ENCODE assay signal across 14 cellular contexts in the genomic region with DNA sequence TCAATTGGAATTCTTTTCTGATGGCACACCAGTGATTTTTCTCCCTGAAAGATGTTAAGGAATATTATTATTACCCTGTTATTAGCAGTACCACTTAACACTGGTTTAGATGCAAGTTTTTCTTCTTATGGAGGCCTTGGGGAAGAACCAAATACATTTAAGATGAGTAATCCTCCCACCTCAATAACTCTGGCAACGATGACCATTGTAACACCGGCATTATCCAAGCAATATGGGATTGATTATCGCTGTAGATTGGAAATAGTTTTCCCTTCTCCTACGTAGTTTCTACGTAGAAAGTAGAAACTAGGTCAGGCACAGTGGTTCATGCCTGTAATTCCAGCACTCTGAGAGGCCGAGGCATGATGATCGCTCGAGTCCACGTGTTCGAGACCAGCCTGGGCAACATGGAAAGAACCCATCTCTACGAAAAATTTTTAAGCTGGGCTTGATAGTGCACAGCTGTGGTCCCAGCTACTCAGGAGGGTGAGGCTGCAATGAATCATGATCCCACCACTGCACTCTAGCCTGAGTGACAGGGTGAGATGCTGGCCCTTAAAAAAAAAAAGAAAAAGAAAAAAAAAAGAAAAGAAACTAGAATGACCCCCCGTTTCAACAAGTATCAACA. TPM values are rescaled to one million over a fixed set of nuclear protein-coding genes. Genes with fewer than 3 reads are reported as not detected.
DNase-seq lines count a peak whose midpoint lies in the region; ATAC-seq and TF ChIP-seq lines count a peak whose summit lies in the region.
"Had no signal": no experiment of that assay in that cellular context is flagged by ENCODE, and none has a peak within 500 bp of the region (broad histone marks: within the 10 kb centered on the region; RNA-seq: fewer than 3 reads in every experiment).

No MANE protein-coding gene starts in this region.

- H3K27ac Mint-ChIP-seq in endodermal cell, result peak overlapping the region; percentile 65
- H3K27ac Mint-ChIP-seq: nephron had no signal

- no peaks in the 10 kb centered on the region for H3K27me3 ChIP-seq in PC-9 (ENCODE audit: insufficient read depth, low read depth)
- H3K27me3 ChIP-seq in endodermal cell (ENCODE audit: control insufficient read depth, insufficient read depth, low read length, poor library complexity, severe bottlenecking), result no peaks in the 10 kb centered on the region

- no peaks in the 10 kb centered on the region for H3K9me2 ChIP-seq in PC-9 (ENCODE audit: insufficient read depth)

- intact Hi-C loops in PC-9 (cut with micrococcal nuclease; ENCODE audit: unreplicated experiment), result no loop called here

- H3K4me2 ChIP-seq in PC-9, result peak overlapping the region; percentile 70

- H3F3A ChIP-seq in PC-9 (ENCODE audit: insufficient read depth, low read depth), result peaks cover 58% of the 10 kb centered on the region

- TF ChIP-seq CTCF in AG09309 (IDR thresholded peaks at IDR 0.05; ENCODE audit: control insufficient read depth, insufficient read depth, low read depth, low read length, missing control alignments), result no peak
- TF ChIP-seq CTCF in PC-9 (conservative IDR thresholded peaks at IDR 0.05), result no peak
- no peak for TF ChIP-seq CTCF in endodermal cell (conservative IDR thresholded peaks at IDR 0.05)

- H3K9me3 ChIP-seq in PC-9 (ENCODE audit: insufficient read depth, low read depth) (no peaks in the 10 kb centered on the region), endodermal cell (ENCODE audit: control insufficient read depth, low read length) (peaks cover 11% of the 10 kb centered on the region)

- peaks cover 7% of the 10 kb centered on the region; the same call in 1 of the 2 replicates for H4K20me1 ChIP-seq in PC-9 (ENCODE audit: insufficient read depth)

- WGBS in endodermal cell (ENCODE audit: insufficient coverage in 1 of 2, insufficient read length in 1 of 2), 2 experiments, result 95 to 98% methylated on average over 10 to 12 of the region's 12 CpGs

- peaks cover 20% of the 10 kb centered on the region for H3K9me3 Mint-ChIP-seq in endodermal cell

- POLR2A ChIA-PET in PC-9 (lab: Charles Lee; ENCODE audit: unreplicated experiment), result no interaction called here

- H3K4me3 ChIP-seq in AG09309 (ENCODE audit: control insufficient read depth, low read depth, low read length) (no peak overlapping the region), PC-9 (peak overlapping the region; percentile 31; the same call in 1 of the 2 replicates), endodermal cell (ENCODE audit: low read length) (no peak overlapping the region)

- H3K36me3 Mint-ChIP-seq in endodermal cell (ENCODE audit: low read depth), result peaks cover 38% of the 10 kb centered on the region

- BruUV-seq in PC-9 (replicated peaks; lab: Mats Ljungman, UMichigan), result TSS peak; percentile 50

- no peaks in the 10 kb centered on the region for H3K27me3 Mint-ChIP-seq in endodermal cell (ENCODE audit: insufficient read depth)

- peaks cover 20% of the 10 kb centered on the region for H3K4me1 Mint-ChIP-seq in endodermal cell

- H3K9ac ChIP-seq in endodermal cell (ENCODE audit: extremely low read depth, low read length, poor library complexity, severe bottlenecking), result no peak overlapping the region

- DNase-seq in AG09309 (ENCODE audit: low read depth), result peak; percentile 95
- no peak for DNase-seq in PC-9
- DNase-seq in endodermal cell, result no peak
- peak; percentile 78 for DNase-seq in non-pigmented ciliary epithelial cell (ENCODE audit: low read depth)
- no peak for DNase-seq in iPS-NIHi11 (ENCODE audit: low spot score)
- DNase-seq in DMS153 (lab: John Stamatoyannopoulos, UW), result no peak
- DNase-seq: amygdala; NCI-H1417 treated with DMSO at 0.1 percent for 48 hours; stimulated activated CD4-positive, alpha-beta T cell treated with anti-CD3 and anti-CD28 coated beads, Interleukin-4, amount 100 ng/mL, for 1 hour; substantia nigra had no signal

- no peak for ATAC-seq in HG02970 (IDR thresholded peaks at IDR 0.05; ENCODE audit: low FRiP score, unreplicated experiment)
- no peak for ATAC-seq in GM19463 (IDR thresholded peaks at IDR 0.05; ENCODE audit: unreplicated experiment)

- peaks cover 78% of the 10 kb centered on the region for H3K79me2 ChIP-seq in PC-9 (ENCODE audit: low read depth)

- H3K27ac ChIP-seq in PC-9, result peak overlapping the region; percentile 82
- H3K27ac ChIP-seq in endodermal cell (ENCODE audit: low read depth, low read length), result no peak overlapping the region
- H3K27ac ChIP-seq: C4-2B had no signal

- 0 out of 2 replicates have a peak, but pooled peaks cover 7% of the 10 kb centered on the region for H3K36me3 ChIP-seq in PC-9 (ENCODE audit: low read depth)
- H3K36me3 ChIP-seq in endodermal cell (ENCODE audit: control insufficient read depth, insufficient read depth, low read length), result peaks cover 45% of the 10 kb centered on the region

- no peak overlapping the region for H3K4me3 Mint-ChIP-seq in endodermal cell
- H3K4me3 Mint-ChIP-seq: nephron had no signal

- H3K4me1 ChIP-seq in PC-9 (replicated peaks; ENCODE audit: insufficient read depth) (peaks cover 43% of the 10 kb centered on the region), endodermal cell (ENCODE audit: control insufficient read depth, insufficient read depth, low read length) (peaks cover 11% of the 10 kb centered on the region)

- CTCF ChIA-PET in PC-9 (lab: Charles Lee), result no interaction called here

- H2AFZ ChIP-seq in PC-9, result no peak overlapping the region

RNA-seq across cellular contexts. Expression of gene PACSIN2, which starts 45.5 kb away (rescaled TPM):
- total RNA-seq in PC-9 (2021) (102 and 103 TPM in 2 replicates), endodermal cell (10 to 100 TPM; 60.7 to 61.4 TPM)
- 47.8 TPM for polyA plus RNA-seq in endodermal cell (2013, experiment 1 of 2)
- polyA plus RNA-seq in endodermal cell (2013, experiment 2 of 2), result 50.9 TPM

Comparison
In these comparisons a context has a peak if more than half of its experiments do, and no peak if none do; other contexts are left out.
1. DNase-seq: peak in AG09309 (single experiment) and non-pigmented ciliary epithelial cell (single experiment); none in PC-9 (0 of 2), endodermal cell (single experiment), iPS-NIHi11 (single experiment) and DMS153 (single experiment).